In genomic region chr19:34171539-34171876, GRCh38 we compare ENCODE assay signal across 8 cellular contexts. TPM values are rescaled to one million over a fixed set of nuclear protein-coding genes. Genes with fewer than 3 reads are reported as not detected.
DNase-seq lines count a peak whose midpoint lies in the region; ATAC-seq and TF ChIP-seq lines count a peak whose summit lies in the region.

No MANE protein-coding gene starts in this region.

- peak overlapping the region; percentile 79 for H3K4me2 ChIP-seq in neural progenitor cell

- H3K36me3 ChIP-seq in cardiac muscle cell (peaks cover 5% of the 10 kb centered on the region), endocrine pancreas (ENCODE audit: control insufficient read depth, insufficient read depth, low read length) (no peaks in the 10 kb centered on the region), neural progenitor cell (peaks cover 4% of the 10 kb centered on the region), uterus (no peaks in the 10 kb centered on the region)

- no peak for ATAC-seq in Right ventricle myocardium superior (ENCODE audit: poor library complexity)
- ATAC-seq in HG02973 (IDR thresholded peaks at IDR 0.05; ENCODE audit: unreplicated experiment) = peak; percentile 26

- no peak for TF ChIP-seq POLR2A in uterus (IDR thresholded peaks at IDR 0.05)

- H3K9ac ChIP-seq in endocrine pancreas (ENCODE audit: control insufficient read depth, insufficient read depth, low read length) (peak overlapping the region; percentile 36), neural progenitor cell (peak overlapping the region; percentile 90)

- H4K20me1 ChIP-seq in neural progenitor cell (ENCODE audit: low read depth) = peaks cover 33% of the 10 kb centered on the region

- H3K4me3 Mint-ChIP-seq in neural progenitor cell = peak overlapping the region; percentile 96

- no peaks in the 10 kb centered on the region for H3K9me3 Mint-ChIP-seq in neural progenitor cell

- no peak for TF ChIP-seq CTCF in cardiac muscle cell (IDR thresholded peaks at IDR 0.05; ENCODE audit: low read depth, low read length)
- TF ChIP-seq CTCF in neural progenitor cell (IDR thresholded peaks at IDR 0.05) = no peak
- no peak for TF ChIP-seq CTCF in uterus (IDR thresholded peaks at IDR 0.05)

- peaks cover 25% of the 10 kb centered on the region for H3F3A ChIP-seq in neural progenitor cell (ENCODE audit: low read depth)

- intact Hi-C loops in Right ventricle myocardium superior (cut with DNase I) = no loop called here
- intact Hi-C loops in uterus (cut with DNase I; ENCODE audit: low total_unique reads) = no loop called here

- H3K27ac ChIP-seq in cardiac muscle cell (peak overlapping the region; percentile 100), neural progenitor cell (peak overlapping the region; percentile 99), uterus (peak overlapping the region; percentile 96 to 97)

- H3K4me1 ChIP-seq in cardiac muscle cell (ENCODE audit: low read depth) = peaks cover 35% of the 10 kb centered on the region
- H3K4me1 ChIP-seq in endocrine pancreas (ENCODE audit: control insufficient read depth, insufficient read depth, low read length) = peaks cover 3% of the 10 kb centered on the region
- H3K4me1 ChIP-seq in neural progenitor cell = peaks cover 34% of the 10 kb centered on the region
- peaks cover 3 to 12% of the 10 kb centered on the region in 2 donors for H3K4me1 ChIP-seq in uterus

- peaks cover 47% of the 10 kb centered on the region for H3K4me1 Mint-ChIP-seq in neural progenitor cell

- no peaks in the 10 kb centered on the region for H3K9me3 ChIP-seq in cardiac muscle cell (ENCODE audit: low read depth)
- H3K9me3 ChIP-seq in endocrine pancreas (ENCODE audit: control insufficient read depth, low read length) = no peaks in the 10 kb centered on the region
- no peaks in the 10 kb centered on the region for H3K9me3 ChIP-seq in neural progenitor cell (ENCODE audit: low read depth)
- no peaks in the 10 kb centered on the region for H3K9me3 ChIP-seq in uterus

- H3K27me3 Mint-ChIP-seq in neural progenitor cell (ENCODE audit: insufficient read depth, low read depth) = peaks cover 10% of the 10 kb centered on the region

- peak overlapping the region; percentile 90 for H2AFZ ChIP-seq in neural progenitor cell (replicated peaks)

- peak overlapping the region; percentile 89 for H3K27ac Mint-ChIP-seq in neural progenitor cell

- DNase-seq in cardiac muscle cell (ENCODE audit: low read depth in 1 of 2, low spot score in 1 of 2) (peak in 1 of 2 donors; percentile 51), Right ventricle myocardium superior (no peak), SW480 (ENCODE audit: low spot score) (peak; percentile 65), neural progenitor cell (ENCODE audit: low spot score) (no peak), uterus (no peak), NCI-H1694 (lab: John Stamatoyannopoulos, UW) (no peak)

- peaks cover 8% of the 10 kb centered on the region for H3K36me3 Mint-ChIP-seq in neural progenitor cell

- H3K27me3 ChIP-seq in cardiac muscle cell (no peaks in the 10 kb centered on the region), endocrine pancreas (ENCODE audit: control insufficient read depth, insufficient read depth, low read length) (no peaks in the 10 kb centered on the region), neural progenitor cell (no peaks in the 10 kb centered on the region), uterus (no peaks in the 10 kb centered on the region)

- H3K79me2 ChIP-seq in neural progenitor cell (ENCODE audit: low read depth) = peaks cover 51% of the 10 kb centered on the region

- H3K4me3 ChIP-seq in cardiac muscle cell (peak overlapping the region; percentile 100), endocrine pancreas (ENCODE audit: control insufficient read depth, insufficient read depth, low read length) (peak overlapping the region; percentile 52), neural progenitor cell (peak overlapping the region; percentile 91), uterus (peak overlapping the region; percentile 78 to 86)

RNA-seq across cellular contexts. Expression of gene LSM14A, which starts 0.8 kb away (rescaled TPM):
- total RNA-seq in cardiac muscle cell = 115 and 203 TPM in 2 replicates
- 88.5 and 133 TPM in 2 replicates for polyA plus RNA-seq in cardiac muscle cell
- 69.2 TPM for total RNA-seq in Right ventricle myocardium superior
- 152 and 157 TPM in 2 replicates for total RNA-seq in neural progenitor cell (ENCODE audit: low replicate concordance)
- 100 to 1,000 TPM in 3 of 4 donors, 10 to 100 TPM in 1; 57.1 to 161 (median 119) TPM for total RNA-seq in uterus
